17 cellular contexts compared by ENCODE assay signal in the genomic region with DNA sequence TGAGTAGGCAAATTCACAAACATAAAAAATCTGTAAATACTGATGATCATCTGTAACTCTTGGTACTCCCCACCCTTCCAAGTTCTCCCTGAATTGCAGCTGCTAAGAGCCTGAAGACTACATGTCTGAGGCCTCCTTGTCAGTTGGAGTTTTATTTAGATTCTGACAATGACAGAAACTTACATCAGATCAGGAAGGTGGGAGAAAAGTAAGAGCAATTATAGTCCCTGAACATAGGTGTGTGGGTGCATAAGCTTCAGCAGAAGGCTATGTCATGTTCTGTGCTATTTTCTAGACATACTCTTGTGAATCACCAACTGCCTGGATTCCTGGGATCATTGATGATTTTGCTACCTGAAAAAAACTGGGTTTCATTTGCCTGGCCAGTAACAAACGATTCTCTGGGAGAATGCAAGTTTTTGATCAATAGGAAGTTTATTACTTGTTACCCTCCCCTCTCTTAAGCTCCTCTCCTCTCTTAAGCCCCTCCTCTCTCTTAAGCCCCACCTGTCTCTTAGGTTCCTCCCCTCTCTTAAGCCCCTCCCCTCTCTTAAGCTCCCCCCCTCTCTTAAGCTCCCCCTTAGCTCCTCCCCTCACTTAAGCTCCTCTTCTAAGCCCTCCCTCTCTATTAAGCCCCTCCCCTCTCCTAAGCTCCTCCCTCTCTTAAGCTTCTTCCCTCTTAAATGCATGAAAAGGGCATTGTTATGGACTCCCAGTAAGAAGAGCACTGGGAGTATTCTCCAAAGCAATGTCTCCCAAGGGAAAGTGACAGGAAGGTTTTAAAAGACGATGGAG.
A peak's percentile ranks its signal among the peaks of the same experiment; 100 is the strongest.
DNase-seq lines count a peak whose midpoint lies in the region; TF ChIP-seq lines count a peak whose summit lies in the region.
"Had no signal": no experiment of that assay in that cellular context is flagged by ENCODE, and none has a peak within 500 bp of the region (broad histone marks: within the 10 kb centered on the region; RNA-seq: fewer than 3 reads in every experiment).

No MANE protein-coding gene starts in this region.

- H3K18ac ChIP-seq in mesendoderm (ENCODE audit: low read length), result no peak overlapping the region

- WGBS in mesendoderm (ENCODE audit: extremely low coverage, insufficient coverage, low lambda C conversion rate), result no CpG with 5 or more reads among the region's 2 CpGs

- no peak overlapping the region for H3K56ac ChIP-seq in mesendoderm (ENCODE audit: low read length)

- H4K5ac ChIP-seq in mesendoderm (ENCODE audit: low read length), result no peak overlapping the region

- H3K23ac ChIP-seq in mesendoderm (ENCODE audit: low read length), result no peak overlapping the region

- H3K4me1 ChIP-seq in mesendoderm (ENCODE audit: control insufficient read depth, low read depth, low read length), result no peaks in the 10 kb centered on the region
- no peaks in the 10 kb centered on the region for H3K4me1 ChIP-seq in colonic mucosa

- H3K36me3 ChIP-seq in mesendoderm (ENCODE audit: control insufficient read depth, insufficient read depth, low read length) (no peaks in the 10 kb centered on the region), colonic mucosa (no peaks in the 10 kb centered on the region)

- H3K9me3 ChIP-seq in colonic mucosa, result no peaks in the 10 kb centered on the region

- no peak overlapping the region for H2BK5ac ChIP-seq in mesendoderm (ENCODE audit: low read length)

- intact Hi-C loops in colonic mucosa (cut with DNase I), result no loop called here

- DNase-seq in DMS53 (lab: John Stamatoyannopoulos, UW) (peak; percentile 38), DMS53 treated with DMSO at 0.1 percent for 48 hours (lab: John Stamatoyannopoulos, UW; ENCODE audit: unreplicated experiment) (no peak), GM12865 (ENCODE audit: low read depth) (peak; percentile 3), RPMI8226 (peak; percentile 50), mesendoderm (peak; percentile 49), NCI-H510A treated with DMSO at 0.1 percent for 48 hours (lab: John Stamatoyannopoulos, UW) (no peak), colonic mucosa (no peak)
- DNase-seq in effector CD8-positive, alpha-beta T cell (lab: John Stamatoyannopoulos, UW), result no peak
- DNase-seq: 8988T, GF-D8, HCEC 1CT, KG1, NCI-H1417, NCI-H1694 treated with DMSO at 0.1 percent for 48 hours, NCI-H2081 treated with DMSO at 0.1 percent for 48 hours, NCI-H510A, NCI-H748 treated with DMSO at 0.1 percent for 48 hours had no signal

- no peak overlapping the region for H2AK5ac ChIP-seq in mesendoderm (ENCODE audit: low read length)

- no peak overlapping the region for H4K8ac ChIP-seq in mesendoderm (ENCODE audit: low read depth, low read length)

- H3K27me3 ChIP-seq in mesendoderm (ENCODE audit: insufficient read depth, low read length, poor library complexity), result no peaks in the 10 kb centered on the region
- no peaks in the 10 kb centered on the region for H3K27me3 ChIP-seq in colonic mucosa

- no peak for TF ChIP-seq CTCF in GM12865 (IDR thresholded peaks at IDR 0.05; ENCODE audit: insufficient read depth, low read depth, low read length, missing control alignments)
- no peak for TF ChIP-seq CTCF in colonic mucosa (IDR thresholded peaks at IDR 0.05)

- H3K4me3 ChIP-seq in GM12865 (ENCODE audit: low read depth, low read length) (no peak overlapping the region), mesendoderm (ENCODE audit: low read length) (no peak overlapping the region), colonic mucosa (no peak overlapping the region)

- H3K4ac ChIP-seq in mesendoderm (ENCODE audit: low read depth, low read length), result no peak overlapping the region

- no peak overlapping the region for H2BK120ac ChIP-seq in mesendoderm (ENCODE audit: low read depth, low read length)

- H3K79me2 ChIP-seq in mesendoderm (ENCODE audit: control insufficient read depth, insufficient read depth, low read length), result no peaks in the 10 kb centered on the region

- H3K27ac ChIP-seq in mesendoderm (ENCODE audit: low read depth, low read length) (no peak overlapping the region), colonic mucosa (no peak overlapping the region)

- H3K79me1 ChIP-seq in mesendoderm (ENCODE audit: low read length), result no peaks in the 10 kb centered on the region

- H3K9ac ChIP-seq in mesendoderm (ENCODE audit: low read length), result no peak overlapping the region
- no peak overlapping the region for H3K9ac ChIP-seq in colonic mucosa (ENCODE audit: low read depth in 2 of 2, low read length in 2 of 2)

- no peak overlapping the region for H2BK15ac ChIP-seq in mesendoderm (replicated peaks; ENCODE audit: low read depth)

- H3K4me2 ChIP-seq in mesendoderm (ENCODE audit: low read length), result no peak overlapping the region

Comparison
In these comparisons a context has a peak if more than half of its experiments do, and no peak if none do; other contexts are left out.
1. DNase-seq: peak in DMS53 (single experiment), GM12865 (single experiment), RPMI8226 (single experiment) and mesendoderm (single experiment); none in DMS53 treated with DMSO at 0.1 percent for 48 hours (single experiment), effector CD8-positive, alpha-beta T cell (single experiment), NCI-H510A treated with DMSO at 0.1 percent for 48 hours (single experiment) and colonic mucosa (single experiment).